ENCODE assay signal across 9 cellular contexts in genomic region chr17:37359682-37360188, GRCh38. TPM values are rescaled to one million over a fixed set of nuclear protein-coding genes. Genes with fewer than 3 reads are reported as not detected.
DNase-seq lines count a peak whose midpoint lies in the region; ATAC-seq and TF ChIP-seq lines count a peak whose summit lies in the region.
"Had no signal": no experiment of that assay in that cellular context is flagged by ENCODE, and none has a peak within 500 bp of the region (broad histone marks: within the 10 kb centered on the region; RNA-seq: fewer than 3 reads in every experiment).

No MANE protein-coding gene starts in this region.

- H3K79me2 ChIP-seq in osteoblast (ENCODE audit: insufficient read depth, low read length) = peaks cover 31% of the 10 kb centered on the region

- H4K20me1 ChIP-seq in osteoblast (ENCODE audit: insufficient read depth, low read length) = no peaks in the 10 kb centered on the region

- H3K9me3 ChIP-seq in ES-I3 (ENCODE audit: control insufficient read depth, insufficient read depth, low read length) (no peaks in the 10 kb centered on the region), esophagus squamous epithelium (no peaks in the 10 kb centered on the region), osteoblast (ENCODE audit: low read depth, low read length) (no peaks in the 10 kb centered on the region)

- no peak for ATAC-seq in GM19035 (IDR thresholded peaks at IDR 0.05; ENCODE audit: unreplicated experiment)

- H3K9ac ChIP-seq in ES-I3 (ENCODE audit: low read depth, low read length) = peak overlapping the region; percentile 59

- intact Hi-C loops in esophagus squamous epithelium (cut with DNase I) = no loop called here

- H3K27me3 ChIP-seq in esophagus squamous epithelium = no peaks in the 10 kb centered on the region
- H3K27me3 ChIP-seq in osteoblast (ENCODE audit: insufficient read depth, low read length) = no peaks in the 10 kb centered on the region

- no peaks in the 10 kb centered on the region for H3K36me3 ChIP-seq in ES-I3 (ENCODE audit: insufficient read depth, low read length)
- peaks cover 0 to 10% (median 0%) of the 10 kb centered on the region in 3 donors for H3K36me3 ChIP-seq in esophagus squamous epithelium
- H3K36me3 ChIP-seq in osteoblast (ENCODE audit: insufficient read depth, low read length) = no peaks in the 10 kb centered on the region

- no peak for TF ChIP-seq POLR2A in esophagus squamous epithelium (IDR thresholded peaks at IDR 0.05)

- peaks cover 22% of the 10 kb centered on the region for H3K4me1 ChIP-seq in ES-I3 (ENCODE audit: insufficient read depth, low read length)
- peaks cover 26 to 62% (median 30%) of the 10 kb centered on the region in 3 donors for H3K4me1 ChIP-seq in esophagus squamous epithelium
- peaks cover 22% of the 10 kb centered on the region for H3K4me1 ChIP-seq in osteoblast (ENCODE audit: insufficient read depth, low read length)

- CTCF ChIA-PET in RWPE1 (lab: Yijun Ruan, JAX) = interaction anchor here (0.7 to 2.0 kb wide), 2 partner anchors 14 kb away, joined by 4 to 11 read pairs; no protein-coding TSS in a partner anchor

- POLR2A ChIA-PET in RWPE1 (lab: Yijun Ruan, JAX; ENCODE audit: low non-redundant PET) = no interaction called here

- H3K4me3 ChIP-seq in esophagus squamous epithelium = peak overlapping the region; percentile 73 to 96 (median 94)
- H3K4me3 ChIP-seq in osteoblast (ENCODE audit: insufficient read depth, low read length) = peak overlapping the region; percentile 84

- DNase-seq in RWPE1 (ENCODE audit: low spot score) = no peak
- no peak for DNase-seq in esophagus squamous epithelium (lab: John Stamatoyannopoulos, UW)
- DNase-seq in osteoblast (ENCODE audit: insufficient read length, low spot score, missing footprints) = no peak
- DNase-seq in RKO (ENCODE audit: low spot score) = no peak
- no peak for DNase-seq in stimulated activated CD4-positive, alpha-beta T cell treated with anti-CD3 and anti-CD28 coated beads, Interleukin-2, amount 100 ng/mL, for 24 hours
- DNase-seq in activated effector memory CD4-positive, alpha-beta T cell treated with Interleukin-2 at 50 U/mL for 16 hours = no peak

- peak overlapping the region; percentile 88 for H2AFZ ChIP-seq in osteoblast (ENCODE audit: low read length)

- TF ChIP-seq CTCF in RWPE1 (conservative IDR thresholded peaks at IDR 0.05; ENCODE audit: low read depth) = no peak
- TF ChIP-seq CTCF in esophagus squamous epithelium (IDR thresholded peaks at IDR 0.05) = no peak
- no peak for TF ChIP-seq CTCF in osteoblast (IDR thresholded peaks at IDR 0.05; ENCODE audit: extremely low read depth, low read depth, low read length)

- 5 to 12% methylated on average over 8 to 17 of the region's 18 CpGs for WGBS in esophagus squamous epithelium, 2 donors

- H3K27ac ChIP-seq in RWPE1 (peak overlapping the region; percentile 97), esophagus squamous epithelium (peak overlapping the region; percentile 93 to 96 (median 95)), osteoblast (ENCODE audit: low read depth, low read length) (peak overlapping the region; percentile 72)

- H3K4me2 ChIP-seq in osteoblast (ENCODE audit: insufficient read depth, low read length) = peak overlapping the region; percentile 88

RNA-seq across cellular contexts. Expression of gene C17orf78, which starts 16.1 kb away (rescaled TPM):
- total RNA-seq in esophagus squamous epithelium (not detected), osteoblast (not detected in 2 replicates)
- total RNA-seq: T-helper 1 cell treated with Interleukin-12 subunit alpha and Interleukin-12 subunit beta and Interleukin-4 antibody, amounts not matched to agents 30 ng/mL and 1 ng/mL, for 36 hours had no signal

RNA-seq across cellular contexts. Expression of gene ACACA, which starts 46.9 kb away (rescaled TPM):
- total RNA-seq in esophagus squamous epithelium (10 to 100 TPM; 34.5 to 81.0 (median 55.8) TPM), osteoblast (78.9 and 86.6 TPM in 2 replicates)

RNA-seq across cellular contexts. Expression of gene TADA2A, which starts 47.0 kb away (rescaled TPM):
- total RNA-seq in esophagus squamous epithelium (1 to 10 TPM; 6.7 to 8.9 (median 7.6) TPM), osteoblast (18.6 and 21.4 TPM in 2 replicates)
